18 cellular contexts compared by ENCODE assay signal in genomic region chr11:47460571-47461235, GRCh38. TPM values are rescaled to one million over a fixed set of nuclear protein-coding genes. Genes with fewer than 3 reads are reported as not detected.
DNase-seq lines count a peak whose midpoint lies in the region; ATAC-seq, FAIRE-seq and TF ChIP-seq lines count a peak whose summit lies in the region.
"Had no signal": no experiment of that assay in that cellular context is flagged by ENCODE, and none has a peak within 500 bp of the region (broad histone marks: within the 10 kb centered on the region; RNA-seq: fewer than 3 reads in every experiment).

No MANE protein-coding gene starts in this region.

- no peaks in the 10 kb centered on the region for H3K4me1 ChIP-seq in CD4-positive, alpha-beta memory T cell (ENCODE audit: insufficient read depth, low read length)
- H3K4me1 ChIP-seq in HCT116 (ENCODE audit: control insufficient read depth in 1 of 2, insufficient read depth in 2 of 2, low read length in 2 of 2) (no peaks in the 10 kb centered on the region), kidney (ENCODE audit: control insufficient read depth in 1 of 2, insufficient read depth in 1 of 2, low read depth in 1 of 2, low read length in 2 of 2) (no peaks in the 10 kb centered on the region)
- H3K4me1 ChIP-seq: foreskin keratinocyte had no signal

- peak overlapping the region in 4 of 7 donors; percentile 15 to 54 (median 40) for H3K27ac Mint-ChIP-seq in CD4-positive, alpha-beta memory T cell
- H3K27ac Mint-ChIP-seq in activated T-helper 1 cell treated with anti-CD3 and anti-CD28 coated beads, Interleukin-12 subunit alpha, Interleukin-12 subunit beta, Interleukin-2, Interleukin-4 antibody, amounts not matched to agents 30 ng/mL and 10 ng/mL and 1 ng/mL, durations not matched to agents 14 hours and 24 hours and 36 hours, result peak overlapping the region; percentile 68

- H2AFZ ChIP-seq in HCT116 (ENCODE audit: low read depth, low read length, poor library complexity, severe bottlenecking), result no peak overlapping the region

- H3K9me3 Mint-ChIP-seq in CD4-positive, alpha-beta memory T cell, result no peaks in the 10 kb centered on the region
- no peaks in the 10 kb centered on the region for H3K9me3 Mint-ChIP-seq in activated T-helper 1 cell treated with anti-CD3 and anti-CD28 coated beads, Interleukin-12 subunit alpha, Interleukin-12 subunit beta, Interleukin-2, Interleukin-4 antibody, amounts not matched to agents 30 ng/mL and 10 ng/mL and 1 ng/mL, durations not matched to agents 14 hours and 24 hours and 36 hours

- FAIRE-seq in kidney (lab: Jason Lieb, UNC), result no peak
- FAIRE-seq: GM19239 had no signal

- TF ChIP-seq RAD21 in HCT116 (IDR thresholded peaks at IDR 0.05; ENCODE audit: low read depth), result no peak

- in situ Hi-C loops in GM13977 (cut with MboI; ENCODE audit: low pct_unique_long_range_greater_than_20kb, low sequenced_read_pairs, unreplicated experiment), result no loop called here

- TF ChIP-seq CTCF in HCT116 (IDR thresholded peaks at IDR 0.05 in 2 of 3, conservative IDR thresholded peaks at IDR 0.05 in 1 of 3; ENCODE audit: borderline replicate concordance in 1 of 3, insufficient read depth in 1 of 3, low read depth in 2 of 3, low read length in 2 of 3) (no peak), kidney (IDR thresholded peaks at IDR 0.05; ENCODE audit: borderline replicate concordance, extremely low read depth, insufficient read depth) (no peak), GM13977 (IDR thresholded peaks at IDR 0.05; ENCODE audit: extremely low read depth, insufficient read depth, missing control alignments) (no peak)

- POLR2A ChIA-PET in CD4-positive, alpha-beta memory T cell (lab: Charles Lee; ENCODE audit: partially characterized antibody), result no interaction called here
- POLR2A ChIA-PET in HCT116 (lab: Charles Lee), result no interaction called here

- H3K4me2 ChIP-seq in HCT116 (ENCODE audit: low read length), result no peak overlapping the region
- H3K4me2 ChIP-seq: KMS-11 had no signal

- TF ChIP-seq POLR2A in HCT116 (IDR thresholded peaks at IDR 0.05; ENCODE audit: borderline replicate concordance, extremely low read depth, insufficient read depth, insufficient read length), result no peak

- H3K4me1 Mint-ChIP-seq in CD4-positive, alpha-beta memory T cell, result peaks cover 0 to 5% (median 2%) of the 10 kb centered on the region in 4 donors
- no peaks in the 10 kb centered on the region for H3K4me1 Mint-ChIP-seq in activated T-helper 1 cell treated with anti-CD3 and anti-CD28 coated beads, Interleukin-12 subunit alpha, Interleukin-12 subunit beta, Interleukin-2, Interleukin-4 antibody, amounts not matched to agents 30 ng/mL and 10 ng/mL and 1 ng/mL, durations not matched to agents 14 hours and 24 hours and 36 hours (ENCODE audit: low read depth)

- BruUV-seq in HCT116 (replicated peaks; lab: Mats Ljungman, UMichigan), result TSS peak; percentile 25

- H3K27me3 Mint-ChIP-seq in CD4-positive, alpha-beta memory T cell, result no peaks in the 10 kb centered on the region
- no peaks in the 10 kb centered on the region for H3K27me3 Mint-ChIP-seq in activated T-helper 1 cell treated with anti-CD3 and anti-CD28 coated beads, Interleukin-12 subunit alpha, Interleukin-12 subunit beta, Interleukin-2, Interleukin-4 antibody, amounts not matched to agents 30 ng/mL and 10 ng/mL and 1 ng/mL, durations not matched to agents 14 hours and 24 hours and 36 hours (ENCODE audit: insufficient read depth)

- CTCF ChIA-PET in CD4-positive, alpha-beta memory T cell (lab: Charles Lee; ENCODE audit: partially characterized antibody), result no interaction called here
- CTCF ChIA-PET in HCT116 (lab: Charles Lee), result no interaction called here

- no peak for DNase-seq in CD4-positive, alpha-beta memory T cell
- DNase-seq in HCT116 (ENCODE audit: low read depth, low spot score), result no peak
- no peak for DNase-seq in activated T-helper 1 cell treated with anti-CD3 and anti-CD28 coated beads, Interleukin-12 subunit alpha, Interleukin-12 subunit beta, Interleukin-2, Interleukin-4 antibody, amounts not matched to agents 30 ng/mL and 10 ng/mL and 1 ng/mL, durations not matched to agents 14 hours and 24 hours and 36 hours (ENCODE audit: low spot score)
- peak; percentile 3 for DNase-seq in kidney
- no peak for DNase-seq in GM13977 (ENCODE audit: low spot score)
- DNase-seq: activated CD8-positive, alpha-beta memory T cell treated with anti-CD3 and anti-CD28 coated beads, Interleukin-2, amount 50 U/mL, for 48 hours; AML-193; cerebellar nuclear complex; foreskin keratinocyte; left ventricle myocardium inferior; NCI-H1436 treated with DMSO at 0.1 percent for 48 hours; posterior cingulate gyrus; stimulated activated CD4-positive, alpha-beta T cell treated with anti-CD3 and anti-CD28 coated beads, Interleukin-4, amount 100 ng/mL, for 1 hour had no signal

- H3K36me3 Mint-ChIP-seq in CD4-positive, alpha-beta memory T cell, result peaks cover 6 to 26% of the 10 kb centered on the region in 2 donors
- peaks cover 8% of the 10 kb centered on the region for H3K36me3 Mint-ChIP-seq in activated T-helper 1 cell treated with anti-CD3 and anti-CD28 coated beads, Interleukin-12 subunit alpha, Interleukin-12 subunit beta, Interleukin-2, Interleukin-4 antibody, amounts not matched to agents 30 ng/mL and 10 ng/mL and 1 ng/mL, durations not matched to agents 14 hours and 24 hours and 36 hours (ENCODE audit: low read depth)

- no peaks in the 10 kb centered on the region; the same call in 1 of the 2 replicates for H3K79me2 ChIP-seq in HCT116 (ENCODE audit: insufficient read depth, low read length)

- ATAC-seq in HCT116, result no peak
- ATAC-seq in HG02870 (IDR thresholded peaks at IDR 0.05; ENCODE audit: unreplicated experiment), result no peak
- no peak for ATAC-seq in GM18861 (IDR thresholded peaks at IDR 0.05; ENCODE audit: unreplicated experiment)
- ATAC-seq: foreskin keratinocyte had no signal

- H3K27ac ChIP-seq in CD4-positive, alpha-beta memory T cell (ENCODE audit: low read depth, low read length), result no peak overlapping the region
- H3K27ac ChIP-seq in HCT116 (ENCODE audit: low read depth, low read length), result no peak overlapping the region
- H3K27ac ChIP-seq in kidney (ENCODE audit: low read depth in 2 of 2, low read length in 2 of 2), result no peak overlapping the region
- H3K27ac ChIP-seq: foreskin keratinocyte, KMS-11, left ventricle myocardium inferior had no signal

- RAD21 ChIA-PET in HCT116 (lab: Charles Lee; ENCODE audit: low non-redundant PET in 1 of 2, low total read pairs in 2 of 2, uncharacterized antibody in 2 of 2, unreplicated experiment in 2 of 2), result no interaction called here

- peaks cover 5% of the 10 kb centered on the region; the same call in 1 of the 2 replicates for H4K20me1 ChIP-seq in HCT116 (ENCODE audit: insufficient read depth)

- H3K4me3 Mint-ChIP-seq in CD4-positive, alpha-beta memory T cell, result no peak overlapping the region
- H3K4me3 Mint-ChIP-seq in activated T-helper 1 cell treated with anti-CD3 and anti-CD28 coated beads, Interleukin-12 subunit alpha, Interleukin-12 subunit beta, Interleukin-2, Interleukin-4 antibody, amounts not matched to agents 30 ng/mL and 10 ng/mL and 1 ng/mL, durations not matched to agents 14 hours and 24 hours and 36 hours, result no peak overlapping the region

- peaks cover 16% of the 10 kb centered on the region for H3K36me3 ChIP-seq in CD4-positive, alpha-beta memory T cell (ENCODE audit: insufficient read depth, low read length)
- H3K36me3 ChIP-seq in HCT116 (ENCODE audit: control insufficient read depth in 1 of 2, insufficient read depth in 2 of 2, low read length in 2 of 2) (0 out of 4 replicates have a peak, but pooled peaks cover 0 to 3% of the 10 kb centered on the region in 2 experiments), kidney (ENCODE audit: control insufficient read depth in 1 of 2, insufficient read depth in 2 of 2, low read length in 2 of 2) (peaks cover 2 to 13% of the 10 kb centered on the region in 2 donors)

- no peaks in the 10 kb centered on the region for H3K9me3 ChIP-seq in CD4-positive, alpha-beta memory T cell (ENCODE audit: control insufficient read depth in 1 of 2, low read length in 2 of 2)
- H3K9me3 ChIP-seq in HCT116 (ENCODE audit: control insufficient read depth in 1 of 2, insufficient read depth in 1 of 2, low read depth in 1 of 2, low read length in 2 of 2) (no peaks in the 10 kb centered on the region), kidney (ENCODE audit: control insufficient read depth in 1 of 2, low read length in 2 of 2) (no peaks in the 10 kb centered on the region)
- H3K9me3 ChIP-seq: left ventricle myocardium inferior had no signal

- H3K9ac ChIP-seq in HCT116 (ENCODE audit: low read length) (no peak overlapping the region), kidney (ENCODE audit: low read length in 2 of 2) (no peak overlapping the region)
- H3K9ac ChIP-seq: KMS-11 had no signal

- no peak overlapping the region for H3K4me3 ChIP-seq in CD4-positive, alpha-beta memory T cell (ENCODE audit: low read length in 2 of 2)
- H3K4me3 ChIP-seq in HCT116 (replicated peaks in 1 of 2; ENCODE audit: low read depth in 1 of 2, low read length in 2 of 2), result no peak overlapping the region
- H3K4me3 ChIP-seq in kidney (ENCODE audit: low read length in 2 of 2), result no peak overlapping the region
- H3K4me3 ChIP-seq: left ventricle myocardium inferior had no signal

- H3K9me2 ChIP-seq in HCT116 (ENCODE audit: insufficient read depth), result no peaks in the 10 kb centered on the region

- no peaks in the 10 kb centered on the region for H3K27me3 ChIP-seq in CD4-positive, alpha-beta memory T cell (ENCODE audit: insufficient read depth, low read length)
- H3K27me3 ChIP-seq in HCT116 (ENCODE audit: insufficient read depth, low read length), result no peaks in the 10 kb centered on the region
- H3K27me3 ChIP-seq: foreskin keratinocyte had no signal

- intact Hi-C loops in CD4-positive, alpha-beta memory T cell (cut with micrococcal nuclease), result no loop called here
- intact Hi-C loops in HCT116 (cut with micrococcal nuclease) (loop anchor here (10.0 kb wide), 1 partner anchor 154 kb away; no protein-coding TSS in a partner anchor), kidney (cut with DNase I) (no loop called here)
- intact Hi-C loops in activated T-helper 1 cell treated with anti-CD3 and anti-CD28 coated beads, Interleukin-12 subunit alpha, Interleukin-12 subunit beta, Interleukin-2, Interleukin-4 antibody, amounts not matched to agents 30 ng/mL and 10 ng/mL and 1 ng/mL, durations not matched to agents 14 hours and 24 hours and 36 hours (cut with micrococcal nuclease), result no loop called here

RNA-seq across cellular contexts. Expression of gene RAPSN, which starts 11.8 kb away (rescaled TPM):
- total RNA-seq in CD4-positive, alpha-beta memory T cell, result 1 to 10 TPM in 1 of 2 experiments, under 1 TPM in 1; 0.55 to 1.7 TPM
- polyA plus RNA-seq in CD4-positive, alpha-beta memory T cell, result not detected
- total RNA-seq in HCT116 (2021; ENCODE audit: unreplicated experiment), result 0.57 TPM
- 0.17 and 0.41 TPM in 2 replicates for polyA plus RNA-seq in HCT116 (2012)
- total RNA-seq in activated T-helper 1 cell treated with anti-CD3 and anti-CD28 coated beads, Interleukin-12 subunit alpha, Interleukin-12 subunit beta, Interleukin-2, Interleukin-4 antibody, amounts not matched to agents 30 ng/mL and 10 ng/mL and 1 ng/mL, durations not matched to agents 14 hours and 24 hours and 36 hours, result 0.51 and 0.62 TPM in 2 replicates
- 0.41 TPM for total RNA-seq in kidney
- polyA plus RNA-seq in kidney (ENCODE audit: insufficient read depth, low read depth, low replicate concordance), result 0.28 TPM
- total RNA-seq: temporal lobe had no signal

RNA-seq across cellular contexts. Expression of gene PSMC3, which starts 34.5 kb away (rescaled TPM):
- total RNA-seq in CD4-positive, alpha-beta memory T cell, result 10 to 100 TPM; 53.9 to 59.6 TPM
- 100 to 1,000 TPM; 114 to 152 TPM for polyA plus RNA-seq in CD4-positive, alpha-beta memory T cell
- 155 TPM for total RNA-seq in HCT116 (2021; ENCODE audit: unreplicated experiment)
- polyA plus RNA-seq in HCT116 (2012), result 224 and 256 TPM in 2 replicates
- total RNA-seq in activated T-helper 1 cell treated with anti-CD3 and anti-CD28 coated beads, Interleukin-12 subunit alpha, Interleukin-12 subunit beta, Interleukin-2, Interleukin-4 antibody, amounts not matched to agents 30 ng/mL and 10 ng/mL and 1 ng/mL, durations not matched to agents 14 hours and 24 hours and 36 hours, result 219 and 222 TPM in 2 replicates
- total RNA-seq in kidney, result 103 TPM
- polyA plus RNA-seq in kidney (ENCODE audit: insufficient read depth, low read depth, low replicate concordance), result 171 TPM

RNA-seq across cellular contexts. Expression of gene SLC39A13, which starts 52.3 kb away (rescaled TPM):
- total RNA-seq in CD4-positive, alpha-beta memory T cell, result 10 to 100 TPM; 63.6 to 68.3 TPM
- polyA plus RNA-seq in CD4-positive, alpha-beta memory T cell, result 10 to 100 TPM; 22.3 to 33.6 TPM
- 23.9 TPM for total RNA-seq in HCT116 (2021; ENCODE audit: unreplicated experiment)
- polyA plus RNA-seq in HCT116 (2012), result 15.9 and 17.1 TPM in 2 replicates
- 15.5 and 16.2 TPM in 2 replicates for total RNA-seq in activated T-helper 1 cell treated with anti-CD3 and anti-CD28 coated beads, Interleukin-12 subunit alpha, Interleukin-12 subunit beta, Interleukin-2, Interleukin-4 antibody, amounts not matched to agents 30 ng/mL and 10 ng/mL and 1 ng/mL, durations not matched to agents 14 hours and 24 hours and 36 hours
- total RNA-seq in kidney, result 80.6 TPM
- 93.2 TPM for polyA plus RNA-seq in kidney (ENCODE audit: insufficient read depth, low read depth, low replicate concordance)
